Comparison of ENCODE assay signal across 25 cellular contexts in the genomic region with DNA sequence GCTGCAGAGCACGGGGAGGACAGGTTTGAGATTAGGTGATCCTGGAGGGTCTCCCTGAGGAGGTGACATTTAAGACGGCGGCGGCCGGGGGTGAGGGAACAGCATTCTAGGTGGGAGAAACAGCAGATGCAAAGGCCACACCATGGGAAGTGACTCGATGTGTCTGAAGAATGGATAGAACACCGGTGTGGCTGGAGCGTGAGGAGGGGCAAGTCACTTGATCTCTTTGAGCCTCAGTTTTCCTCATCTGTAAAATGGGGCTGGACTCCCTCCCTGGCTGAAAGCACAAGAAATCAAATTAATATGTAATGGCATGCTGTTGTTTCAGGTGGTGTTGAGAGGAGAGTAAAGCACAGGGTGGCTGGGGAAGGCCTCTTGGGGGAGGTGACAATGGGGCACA.
"Had no signal": no experiment of that assay in that cellular context is flagged by ENCODE, and none has a peak within 500 bp of the region (broad histone marks: within the 10 kb centered on the region; RNA-seq: fewer than 3 reads in every experiment).

No MANE protein-coding gene starts in this region.

- ATAC-seq: left ventricle myocardium superior; lower lobe of right lung; natural killer cell; sciatic nerve; stimulated activated naive CD8-positive, alpha-beta T cell treated with anti-CD3 and anti-CD28 coated beads, Interleukin-15, amount 100 ng/mL, for 72 hours had no signal

- DNase-seq: dorsolateral prefrontal cortex; effector CD4-positive, alpha-beta T cell; hypothalamus; immature natural killer cell; islet precursor cell; left ventricle myocardium superior; lower lobe of right lung; natural killer cell; stimulated activated CD4-positive, alpha-beta T cell treated with anti-CD3 and anti-CD28 coated beads, Interleukin-12 subunit alpha, Interleukin-12 subunit beta, amount 100 ng/mL, for 4 hours; stimulated activated CD4-positive, alpha-beta T cell treated with anti-CD3 and anti-CD28 coated beads, Interleukin-1b, Interleukin-23, amount 100 ng/mL, for 48 hours; stimulated activated CD4-positive, alpha-beta T cell treated with anti-CD3 and anti-CD28 coated beads, Interleukin-4, amount 100 ng/mL, for 1 hour; stimulated activated CD8-positive, alpha-beta memory T cell treated with anti-CD3 and anti-CD28 coated beads, Interleukin-4, amount 100 ng/mL, for 48 hours; stimulated activated naive CD4-positive, alpha-beta T cell; stimulated activated naive CD8-positive, alpha-beta T cell treated with anti-CD3 and anti-CD28 coated beads, Interleukin-15, amount 100 ng/mL, for 72 hours; transverse colon had no signal

- H3K4me3 Mint-ChIP-seq: immature natural killer cell; memory B cell; natural killer cell; neural crest cell; stimulated activated naive CD8-positive, alpha-beta T cell treated with anti-CD3 and anti-CD28 coated beads, Interleukin-15, amount 100 ng/mL, for 72 hours had no signal

- H3K36me3 Mint-ChIP-seq: immature natural killer cell, natural killer cell had no signal

- H3K4me1 Mint-ChIP-seq: immature natural killer cell had no signal

- H3K4me1 ChIP-seq: parathyroid adenoma had no signal

- H3K4me3 ChIP-seq: dorsolateral prefrontal cortex, lower lobe of right lung, right atrium auricular region, smooth muscle cell, suprapubic skin, transverse colon had no signal

- H2AFZ ChIP-seq: parathyroid adenoma had no signal

- H3K9me3 Mint-ChIP-seq: immature natural killer cell, natural killer cell had no signal

- H3K9me3 ChIP-seq: lower lobe of right lung, suprapubic skin, transverse colon had no signal

- H3K9ac ChIP-seq: parathyroid adenoma had no signal

- H3K27ac ChIP-seq: dorsolateral prefrontal cortex, lower lobe of right lung, parathyroid adenoma, right atrium auricular region, suprapubic skin, transverse colon had no signal

- H3K4me2 ChIP-seq: smooth muscle cell had no signal

- H3K36me3 ChIP-seq: lower lobe of right lung, right atrium auricular region, suprapubic skin, transverse colon had no signal

- H3K27ac Mint-ChIP-seq: immature natural killer cell; memory B cell; progenitor cell of endocrine pancreas; stimulated activated naive CD8-positive, alpha-beta T cell treated with anti-CD3 and anti-CD28 coated beads, Interleukin-15, amount 100 ng/mL, for 72 hours had no signal

- H3K79me2 ChIP-seq: parathyroid adenoma had no signal

- FAIRE-seq: colon, frontal cortex had no signal

- H3K27me3 ChIP-seq: dorsolateral prefrontal cortex, right atrium auricular region, suprapubic skin, transverse colon had no signal
